ENCODE assay signal across 8 cellular contexts in the genomic region with DNA sequence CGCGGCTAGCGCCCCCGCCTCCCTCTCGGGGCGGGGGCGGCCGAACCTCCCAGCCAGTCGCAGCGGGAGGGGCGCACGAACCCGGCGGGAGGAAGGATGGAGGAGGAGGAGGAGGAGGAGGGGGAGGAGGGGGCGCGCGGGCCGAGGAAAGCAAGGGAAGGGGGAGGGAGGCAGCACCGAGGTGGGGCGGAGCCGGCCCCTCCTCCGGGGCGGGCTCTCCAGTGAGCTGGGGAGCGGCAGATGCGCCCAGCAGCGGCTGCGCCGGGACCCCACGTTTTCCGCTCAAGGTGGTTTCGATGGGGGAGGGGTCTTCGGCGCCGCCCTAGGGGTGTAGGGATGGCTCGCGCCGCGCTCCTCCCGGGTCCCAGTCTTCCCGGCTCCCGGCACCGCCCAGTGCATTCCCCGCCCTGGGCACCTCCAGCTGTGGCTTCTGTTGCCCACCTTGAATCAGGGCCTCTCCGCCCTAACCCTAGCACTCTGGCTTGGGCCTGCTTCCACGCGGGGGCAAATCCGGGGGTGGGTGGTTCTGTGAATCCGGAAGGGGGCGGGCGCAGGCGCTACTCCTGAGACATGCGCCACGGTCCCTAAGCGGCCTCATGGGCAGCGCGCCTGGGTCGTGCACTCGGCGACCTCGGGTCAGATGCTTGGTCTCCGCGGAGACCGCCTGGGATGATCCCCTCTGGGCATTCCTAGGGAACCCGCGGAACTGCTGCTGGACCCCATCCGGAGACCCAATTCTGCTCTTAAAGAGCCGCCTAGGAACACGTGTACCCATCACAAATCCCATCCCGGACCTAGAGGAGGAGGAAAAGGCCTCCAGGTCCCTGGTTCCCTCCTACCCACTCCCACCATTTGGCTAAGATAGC. TPM values are rescaled to one million over a fixed set of nuclear protein-coding genes. Genes with fewer than 3 reads are reported as not detected.
DNase-seq lines count a peak whose midpoint lies in the region; ATAC-seq and TF ChIP-seq lines count a peak whose summit lies in the region.

A gene with protein sequence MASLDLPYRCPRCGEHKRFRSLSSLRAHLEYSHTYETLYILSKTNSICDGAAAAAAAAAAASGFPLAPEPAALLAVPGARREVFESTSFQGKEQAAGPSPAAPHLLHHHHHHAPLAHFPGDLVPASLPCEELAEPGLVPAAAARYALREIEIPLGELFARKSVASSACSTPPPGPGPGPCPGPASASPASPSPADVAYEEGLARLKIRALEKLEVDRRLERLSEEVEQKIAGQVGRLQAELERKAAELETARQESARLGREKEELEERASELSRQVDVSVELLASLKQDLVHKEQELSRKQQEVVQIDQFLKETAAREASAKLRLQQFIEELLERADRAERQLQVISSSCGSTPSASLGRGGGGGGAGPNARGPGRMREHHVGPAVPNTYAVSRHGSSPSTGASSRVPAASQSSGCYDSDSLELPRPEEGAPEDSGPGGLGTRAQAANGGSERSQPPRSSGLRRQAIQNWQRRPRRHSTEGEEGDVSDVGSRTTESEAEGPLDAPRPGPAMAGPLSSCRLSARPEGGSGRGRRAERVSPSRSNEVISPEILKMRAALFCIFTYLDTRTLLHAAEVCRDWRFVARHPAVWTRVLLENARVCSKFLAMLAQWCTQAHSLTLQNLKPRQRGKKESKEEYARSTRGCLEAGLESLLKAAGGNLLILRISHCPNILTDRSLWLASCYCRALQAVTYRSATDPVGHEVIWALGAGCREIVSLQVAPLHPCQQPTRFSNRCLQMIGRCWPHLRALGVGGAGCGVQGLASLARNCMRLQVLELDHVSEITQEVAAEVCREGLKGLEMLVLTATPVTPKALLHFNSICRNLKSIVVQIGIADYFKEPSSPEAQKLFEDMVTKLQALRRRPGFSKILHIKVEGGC (minus strand): TSS at position 183 of the 866 bp plus-strand sequence. CDS start 14,848 bp downstream, outside the sequence.

- ATAC-seq in GM19351 (IDR thresholded peaks at IDR 0.05; ENCODE audit: unreplicated experiment): peak; percentile 67
- peak; percentile 56 for ATAC-seq in HG03457 (IDR thresholded peaks at IDR 0.05; ENCODE audit: unreplicated experiment)
- ATAC-seq in activated T-helper 17 cell treated with anti-CD3 and anti-CD28 coated beads, Interleukin-2, amount 50 U/mL, for 72 hours (replicated peaks): peak; percentile 85
- ATAC-seq in psoas muscle: peak in 3 of 4 donors; percentile 30 to 63 (median 53)
- peak; percentile 42 for ATAC-seq in aorta (ENCODE audit: low FRiP score)

- peak within 1 kb of the TSS; percentile 48 for H3K27ac Mint-ChIP-seq in activated T-helper 17 cell treated with anti-CD3 and anti-CD28 coated beads, Interleukin-2, amount 50 U/mL, for 72 hours

- peaks cover 9% of the 10 kb centered on the region for H3K27me3 Mint-ChIP-seq in activated T-helper 17 cell treated with anti-CD3 and anti-CD28 coated beads, Interleukin-2, amount 50 U/mL, for 72 hours

- no peaks in the 10 kb centered on the region for H3K36me3 ChIP-seq in psoas muscle (ENCODE audit: insufficient read depth in 1 of 2, low read depth in 1 of 2)
- H3K36me3 ChIP-seq in aorta (ENCODE audit: control insufficient read depth in 1 of 2, insufficient read depth in 2 of 2, low read length in 1 of 2): no peaks in the 10 kb centered on the region

- H3K9me3 ChIP-seq in psoas muscle: no peaks in the 10 kb centered on the region
- H3K9me3 ChIP-seq in aorta (ENCODE audit: control insufficient read depth, low read length): peaks cover 1% of the 10 kb centered on the region

- peak within 1 kb of the TSS; percentile 71 for H3K4me3 ChIP-seq in psoas muscle
- peak within 1 kb of the TSS; percentile 2 to 56 for H3K4me3 ChIP-seq in aorta (ENCODE audit: low read length in 2 of 2)

- H3K9me3 Mint-ChIP-seq in activated T-helper 17 cell treated with anti-CD3 and anti-CD28 coated beads, Interleukin-2, amount 50 U/mL, for 72 hours: no peaks in the 10 kb centered on the region

- peak within 1 kb of the TSS; percentile 81 for H3K4me3 Mint-ChIP-seq in activated T-helper 17 cell treated with anti-CD3 and anti-CD28 coated beads, Interleukin-2, amount 50 U/mL, for 72 hours

- 1 to 2% (median 1%) methylated on average over 33 to 69 of the region's 69 CpGs for WGBS in psoas muscle, 3 donors
- WGBS in aorta, 2 donors: 1 to 2% methylated on average over 52 to 69 of the region's 69 CpGs

- intact Hi-C loops in psoas muscle (cut with DNase I): no loop called here
- intact Hi-C loops in aorta (cut with DNase I): no loop called here

- peaks cover 17% of the 10 kb centered on the region for H3K4me1 Mint-ChIP-seq in activated T-helper 17 cell treated with anti-CD3 and anti-CD28 coated beads, Interleukin-2, amount 50 U/mL, for 72 hours

- DNase-seq in CMK (ENCODE audit: low read depth): peak; percentile 81
- DNase-seq in RPMI7951 (ENCODE audit: low read depth): peak; percentile 37
- DNase-seq in glomerular visceral epithelial cell (ENCODE audit: extremely low spot score): peak; percentile 44
- DNase-seq in psoas muscle: peak; percentile 35 to 57
- DNase-seq in aorta: no peak

- H3K27me3 ChIP-seq in psoas muscle (ENCODE audit: insufficient read depth in 3 of 3, low read length in 2 of 3) (peaks cover 0 to 33% (median 21%) of the 10 kb centered on the region in 3 donors), aorta (ENCODE audit: control insufficient read depth in 1 of 2, insufficient read depth in 2 of 2, low read length in 1 of 2) (no peaks in the 10 kb centered on the region)

- peaks cover 6% of the 10 kb centered on the region for H3K36me3 Mint-ChIP-seq in activated T-helper 17 cell treated with anti-CD3 and anti-CD28 coated beads, Interleukin-2, amount 50 U/mL, for 72 hours (ENCODE audit: low read depth)

- H3K4me1 ChIP-seq in psoas muscle (no peaks in the 10 kb centered on the region), aorta (ENCODE audit: control insufficient read depth in 1 of 2, insufficient read depth in 2 of 2, low read length in 2 of 2) (no peaks in the 10 kb centered on the region)

- H3K27ac ChIP-seq in psoas muscle: no peak within 1 kb of the TSS
- H3K27ac ChIP-seq in aorta (ENCODE audit: low read depth in 1 of 2, low read length in 2 of 2): no peak within 1 kb of the TSS

- TF ChIP-seq CTCF in psoas muscle (IDR thresholded peaks at IDR 0.05): no peak

RNA-seq across cellular contexts. Expression of the gene that starts here (rescaled TPM):
- total RNA-seq in RPMI7951 (2014; rRNA removed; shearing (Covaris generic)): 0.98 and 1.1 TPM in 2 replicates
- total RNA-seq in activated T-helper 17 cell treated with anti-CD3 and anti-CD28 coated beads, Interleukin-2, amount 50 U/mL, for 72 hours: 10 to 100 TPM; 32.2 to 36.3 TPM
- under 1 TPM; 0.15 to 0.46 (median 0.23) TPM for total RNA-seq in psoas muscle
- under 1 TPM; 0.03 to 0.09 (median 0.07) TPM for polyA plus RNA-seq in psoas muscle
- total RNA-seq in aorta: 1 to 10 TPM; 3.3 to 4.7 TPM
- polyA plus RNA-seq in aorta: 1 to 10 TPM in 1 of 2 donors, under 1 TPM in 1; 0.25 to 1.2 TPM

Comparison
In these comparisons a context has a peak if more than half of its experiments do, and no peak if none do; other contexts are left out.
1. RNA of the gene that starts here (total RNA-seq): 32.2 to 36.3 TPM in activated T-helper 17 cell treated with anti-CD3 and anti-CD28 coated beads, Interleukin-2, amount 50 U/mL, for 72 hours; 3.3 to 4.7 TPM in aorta, 0.98 to 1.1 TPM in RPMI7951 and 0.15 to 0.46 TPM in psoas muscle; every median in the first group is over 4 times any median in the second.
2. Peak in DNase-seq, ATAC-seq and H3K4me3 ChIP-seq in psoas muscle; RNA of the gene not detected or under 1 TPM.
3. DNase-seq: peak in CMK (single experiment), RPMI7951 (single experiment) and glomerular visceral epithelial cell (single experiment); none in aorta (0 of 2).
4. Peak in every context shown above with its lines, with median percentiles within 50 percentile points of each other: ATAC-seq.